In the genomic region with DNA sequence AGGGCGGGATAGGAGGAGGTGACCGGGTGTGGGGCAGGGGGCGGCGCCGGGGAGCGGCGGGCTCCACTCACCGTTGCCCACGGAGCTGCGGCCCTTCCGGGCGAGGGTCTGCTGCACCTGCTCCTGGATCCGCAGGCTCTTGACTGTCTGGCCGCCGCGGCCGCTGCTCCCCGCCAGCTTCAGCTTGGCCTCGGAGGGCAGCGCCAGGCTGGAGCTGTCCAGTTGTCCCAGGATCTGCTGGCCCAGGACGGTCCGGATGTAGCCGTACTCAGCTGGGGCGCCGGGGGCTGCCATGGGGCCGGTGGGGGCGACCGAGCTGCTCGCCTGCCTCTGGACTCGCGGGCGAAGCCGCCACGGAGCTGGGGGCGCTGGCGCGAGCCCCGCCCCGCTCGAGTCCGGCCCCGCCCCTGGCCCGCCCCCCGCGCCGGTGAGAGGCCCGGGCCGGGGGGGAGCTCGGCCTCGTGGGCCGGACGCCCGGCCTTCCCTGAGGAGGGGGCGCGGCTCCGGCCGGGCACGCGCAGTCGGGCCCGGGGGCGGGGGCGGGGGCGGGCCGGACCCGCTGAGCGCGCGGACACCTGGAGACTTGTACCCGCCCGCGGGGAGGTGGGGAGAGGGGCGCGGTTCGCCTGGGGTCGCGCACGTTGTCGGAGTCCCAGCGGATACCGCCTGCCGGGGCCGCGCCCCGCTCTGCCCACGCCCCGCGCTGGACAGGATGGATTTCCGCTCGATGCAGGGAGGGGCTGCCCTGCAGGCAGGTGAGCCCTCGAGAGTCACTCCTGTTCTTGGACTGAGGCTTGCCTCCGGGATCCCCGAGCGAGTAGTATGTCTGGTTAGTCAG, we compare ENCODE assay signal across 8 cellular contexts. TPM values are rescaled to one million over a fixed set of nuclear protein-coding genes. Genes with fewer than 3 reads are reported as not detected.
DNase-seq lines count a peak whose midpoint lies in the region; ATAC-seq and TF ChIP-seq lines count a peak whose summit lies in the region.

A gene (minus strand): TSS at position 340 of the 838 bp plus-strand sequence. CDS start 46 bp downstream, at position 294.

- no peak for TF ChIP-seq POLR2A in esophagus muscularis mucosa (IDR thresholded peaks at IDR 0.05; ENCODE audit: low read depth)

- no peak within 1 kb of the TSS for H3K9ac ChIP-seq in muscle layer of colon (ENCODE audit: low read length)

- H3K27ac ChIP-seq in GM23338 (ENCODE audit: low read depth) (0 out of 2 replicates have a peak within 1 kb of the TSS, but pooled peaks have one; percentile 20), esophagus muscularis mucosa (replicated peaks in 1 of 4) (no peak within 1 kb of the TSS), muscle layer of colon (ENCODE audit: low read depth, low read length) (no peak within 1 kb of the TSS), urinary bladder (ENCODE audit: low read depth) (no peak within 1 kb of the TSS)

- H3F3A ChIP-seq in GM23338 (replicated peaks; ENCODE audit: low read depth) = no peaks in the 10 kb centered on the region

- H3K79me2 ChIP-seq in GM23338 (replicated peaks; ENCODE audit: insufficient read depth) = peaks cover 26% of the 10 kb centered on the region

- no peaks in the 10 kb centered on the region for H4K20me1 ChIP-seq in GM23338 (replicated peaks; ENCODE audit: insufficient read depth)

- H3K9me3 ChIP-seq in esophagus muscularis mucosa (no peaks in the 10 kb centered on the region), muscle layer of colon (ENCODE audit: low read length) (no peaks in the 10 kb centered on the region)

- H3K27ac Mint-ChIP-seq in GM23338 = peak within 1 kb of the TSS; percentile 88

- H3K27me3 ChIP-seq in GM23338 (ENCODE audit: insufficient read depth) = no peaks in the 10 kb centered on the region
- H3K27me3 ChIP-seq in esophagus muscularis mucosa = peaks cover 0 to 60% (median 20%) of the 10 kb centered on the region in 4 donors
- H3K27me3 ChIP-seq in muscle layer of colon (ENCODE audit: control insufficient read depth in 1 of 2, insufficient read depth in 2 of 2, low read length in 2 of 2) = peaks cover 9 to 12% of the 10 kb centered on the region in 2 donors

- no CpG with 5 or more reads among the region's 94 CpGs for WGBS in esophagus muscularis mucosa
- WGBS in urinary bladder = under 1% methylated on average over 92 of the region's 94 CpGs

- peak within 1 kb of the TSS; percentile 89 for H3K4me2 ChIP-seq in GM23338

- intact Hi-C loops in esophagus muscularis mucosa (cut with DNase I) = no loop called here

- H3K36me3 Mint-ChIP-seq in GM23338 (ENCODE audit: low read depth) = no peaks in the 10 kb centered on the region; the same call in 2 of the 3 replicates

- DNase-seq in ELF-1 (ENCODE audit: low read depth, low spot score) (peak; percentile 93), GM23338 (ENCODE audit: low spot score) (peak; percentile 89), NCI-H1105 (lab: John Stamatoyannopoulos, UW) (peak; percentile 96), esophagus muscularis mucosa (ENCODE audit: extremely low spot score) (no peak)
- peak; percentile 12 to 21 for DNase-seq in activated CD4-positive, alpha-beta T cell treated with anti-CD3 and anti-CD28 coated beads, Interleukin-2, amount 50 U/mL, for 48 hours
- no peak for DNase-seq in NK-92 treated with Interleukin-12 subunit alpha and Interleukin-12 subunit beta, amount 100 ng/mL, for 24 hours (lab: John Stamatoyannopoulos, UW)

- H3K27me3 Mint-ChIP-seq in GM23338 (ENCODE audit: insufficient read depth, low read depth, poor library complexity) = peaks cover 9% of the 10 kb centered on the region

- peak within 1 kb of the TSS; percentile 82 for H2AFZ ChIP-seq in GM23338

- H3K9me2 ChIP-seq in GM23338 (ENCODE audit: insufficient read depth) = no peaks in the 10 kb centered on the region

- TF ChIP-seq CTCF in GM23338 (conservative IDR thresholded peaks at IDR 0.05; ENCODE audit: low read depth in 2 of 2) (no peak), esophagus muscularis mucosa (IDR thresholded peaks at IDR 0.05) (no peak)

- H3K4me1 ChIP-seq in GM23338 (ENCODE audit: insufficient read depth) (peaks cover 32% of the 10 kb centered on the region), esophagus muscularis mucosa (peaks cover 9 to 22% (median 17%) of the 10 kb centered on the region in 4 donors), muscle layer of colon (ENCODE audit: insufficient read depth, low read length) (peaks cover 3% of the 10 kb centered on the region), urinary bladder (ENCODE audit: insufficient read depth) (no peaks in the 10 kb centered on the region)

- H3K4me3 ChIP-seq in GM23338 = peak within 1 kb of the TSS; percentile 76
- H3K4me3 ChIP-seq in esophagus muscularis mucosa = peak within 1 kb of the TSS; percentile 59 to 69 (median 60)
- peak within 1 kb of the TSS; percentile 29 to 42 for H3K4me3 ChIP-seq in muscle layer of colon (ENCODE audit: low read depth in 1 of 2, low read length in 2 of 2)
- peak within 1 kb of the TSS; percentile 65 for H3K4me3 ChIP-seq in urinary bladder (ENCODE audit: low read depth, low read length)

- H3K4me1 Mint-ChIP-seq in GM23338 = peaks cover 52% of the 10 kb centered on the region

- TF ChIP-seq EP300 in esophagus muscularis mucosa (IDR thresholded peaks at IDR 0.05) = no peak

- peak within 1 kb of the TSS; percentile 91 for H3K4me3 Mint-ChIP-seq in GM23338

- ATAC-seq in GM23338 = peak; percentile 70

- H3K9me3 Mint-ChIP-seq in GM23338 = no peaks in the 10 kb centered on the region

- no peaks in the 10 kb centered on the region for H3K36me3 ChIP-seq in GM23338 (ENCODE audit: insufficient read depth)
- no peaks in the 10 kb centered on the region for H3K36me3 ChIP-seq in esophagus muscularis mucosa
- H3K36me3 ChIP-seq in muscle layer of colon (ENCODE audit: insufficient read depth, low read length) = no peaks in the 10 kb centered on the region
- H3K36me3 ChIP-seq in urinary bladder (ENCODE audit: insufficient read depth) = no peaks in the 10 kb centered on the region

TF ChIP-seq in GM23338, 12 proteins besides CTCF, POLR2A, EP300 and RAD21:
- TF ChIP-seq EZH2phosphoT487 (IDR thresholded peaks at IDR 0.05; ENCODE audit: unreplicated experiment) = no peak
- peak; percentile 57 for TF ChIP-seq POLR2AphosphoS5 (IDR thresholded peaks at IDR 0.05; ENCODE audit: low read depth)

RNA-seq across cellular contexts. Expression of the gene that starts here (rescaled TPM):
- total RNA-seq in GM23338 (2014; rRNA removed; shearing (Covaris generic)) = 47.6 and 49.9 TPM in 2 replicates
- polyA plus RNA-seq in GM23338 (2016; fragmentation: Nextera tagmentation; extraction: Ambion mirVana) (17.8 and 24.6 TPM in 2 replicates), urinary bladder (1.4 TPM)
- total RNA-seq in esophagus muscularis mucosa (1 to 10 TPM; 1.2 to 1.5 (median 1.3) TPM), urinary bladder (9.7 TPM)

Comparison
In these comparisons a context has a peak if more than half of its experiments do, and no peak if none do; other contexts are left out.
1. DNase-seq: peak in ELF-1 (single experiment), GM23338 (single experiment), NCI-H1105 (single experiment) and activated CD4-positive, alpha-beta T cell treated with anti-CD3 and anti-CD28 coated beads, Interleukin-2, amount 50 U/mL, for 48 hours (2 of 2); none in esophagus muscularis mucosa (single experiment) and NK-92 treated with Interleukin-12 subunit alpha and Interleukin-12 subunit beta, amount 100 ng/mL, for 24 hours (single experiment).
2. Peak in every context shown above with its lines, with median percentiles within 50 percentile points of each other: H3K4me3 ChIP-seq.